In genomic region chr13:50838031-50838430, GRCh38 we compare ENCODE assay signal across 24 cellular contexts. TPM values are rescaled to one million over a fixed set of nuclear protein-coding genes. Genes with fewer than 3 reads are reported as not detected.
"Had no signal": no experiment of that assay in that cellular context is flagged by ENCODE, and none has a peak within 500 bp of the region (broad histone marks: within the 10 kb centered on the region; RNA-seq: fewer than 3 reads in every experiment).

No MANE protein-coding gene starts in this region.

- H3K4me1 ChIP-seq: SJSA1 had no signal

- DNase-seq: IMR-90, Kasumi-1, KG1, MM.1S, NCI-H1092 treated with DMSO at 0.1 percent for 48 hours, NCI-H1436 treated with DMSO at 0.1 percent for 48 hours, NCI-H1694, NCI-H187 treated with DMSO at 0.1 percent for 48 hours, NCI-H2029 treated with DMSO at 0.1 percent for 48 hours, NCI-H2171 treated with DMSO at 0.1 percent for 48 hours, NCI-H345, NCI-H446 treated with DMSO at 0.1 percent for 48 hours, NCI-H510A treated with DMSO at 0.1 percent for 48 hours, NCI-H526, NCI-H774, Right ventricle myocardium superior, RPMI8226, SIG-M5 had no signal

- H3K9me3 ChIP-seq: SJSA1 had no signal

- ATAC-seq: HepG2 had no signal

- H3K27me3 ChIP-seq: SJSA1 had no signal

- H3K36me3 ChIP-seq: SJSA1 had no signal

- H3K27ac ChIP-seq: SJSA1, SK-N-MC had no signal

- H3K4me3 ChIP-seq: SJSA1, SK-N-MC had no signal

RNA-seq across cellular contexts. Expression of gene DLEU7, which starts 5.5 kb away (rescaled TPM):
- total RNA-seq: HepG2; HT1080; IMR-90; M059J; SJSA1; T-helper 1 cell treated with Interleukin-12 subunit alpha and Interleukin-12 subunit beta and Interleukin-4 antibody, amounts not matched to agents 30 ng/mL and 1 ng/mL, for 36 hours had no signal
- polyA plus RNA-seq: HepG2, IMR-90 had no signal
